ENCODE assay signal across 22 cellular contexts in genomic region chr7:28961972-28962371, GRCh38. TPM values are rescaled to one million over a fixed set of nuclear protein-coding genes. Genes with fewer than 3 reads are reported as not detected.
"Had no signal": no experiment of that assay in that cellular context is flagged by ENCODE, and none has a peak within 500 bp of the region (broad histone marks: within the 10 kb centered on the region; RNA-seq: fewer than 3 reads in every experiment).

No MANE protein-coding gene starts in this region.

- DNase-seq: activated CD4-positive, alpha-beta T cell treated with anti-CD3 and anti-CD28 coated beads, Interleukin-2, amount 50 U/mL, for 1 hour; activated CD4-positive, CD25-positive, alpha-beta regulatory T cell treated with anti-CD3 and anti-CD28 coated beads, Interleukin-2, amount 50 U/mL, for 72 hours; activated CD8-positive, alpha-beta T cell treated with anti-CD3 and anti-CD28 coated beads for 36 hours; activated naive CD8-positive, alpha-beta T cell treated with anti-CD3 and anti-CD28 coated beads, Interleukin-2, amount 50 U/mL, for 24 hours; activated T-cell treated with anti-CD3 and anti-CD28 coated beads, Interleukin-2, amount 50 U/mL, for 4 hours; amygdala; esophagus squamous epithelium; foreskin melanocyte; kidney; left colon; midbrain; naive thymus-derived CD4-positive, alpha-beta T cell; occipital lobe; right cardiac atrium; spleen; stimulated activated naive CD4-positive, alpha-beta T cell; SW 1271; T-helper 9 cell; transverse colon; uterus; WERI-Rb-1 had no signal

- H3K9me3 ChIP-seq: esophagus squamous epithelium, spleen, transverse colon, uterus had no signal

- H3K36me3 ChIP-seq: esophagus squamous epithelium, spleen, transverse colon, uterus, WERI-Rb-1 had no signal

- H3K4me3 ChIP-seq: esophagus squamous epithelium, spleen, transverse colon, uterus had no signal

- H3K27me3 ChIP-seq: uterus had no signal

- H3K27ac ChIP-seq: esophagus squamous epithelium, spleen, transverse colon, uterus, WERI-Rb-1 had no signal

- ATAC-seq: activated CD8-positive, alpha-beta T cell treated with anti-CD3 and anti-CD28 coated beads for 36 hours; activated naive CD8-positive, alpha-beta T cell treated with anti-CD3 and anti-CD28 coated beads, Interleukin-2, amount 50 U/mL, for 24 hours; activated T-cell treated with anti-CD3 and anti-CD28 coated beads, Interleukin-2, amount 50 U/mL, for 4 hours; left colon; naive thymus-derived CD4-positive, alpha-beta T cell; right cardiac atrium had no signal

RNA-seq across cellular contexts. Expression of gene TRIL, which starts 3.8 kb away (rescaled TPM):
- total RNA-seq: activated CD8-positive, alpha-beta T cell treated with anti-CD3 and anti-CD28 coated beads for 36 hours; activated T-helper 2 cell treated with anti-CD3 and anti-CD28 coated beads, Interferon-gamma antibody, Interleukin-2, Interleukin-4, amounts not matched to agents 10 μg/mL and 5 μg/mL and 100 μg/mL, durations not matched to agents 14 hours and 24 hours and 36 hours had no signal
- polyA plus RNA-seq: naive thymus-derived CD4-positive, alpha-beta T cell had no signal
